In genomic region chr14:23076785-23077408, GRCh38 we compare ENCODE assay signal across 10 cellular contexts. TPM values are rescaled to one million over a fixed set of nuclear protein-coding genes. Genes with fewer than 3 reads are reported as not detected.
A peak's percentile ranks its signal among the peaks of the same experiment; 100 is the strongest.
DNase-seq lines count a peak whose midpoint lies in the region; ATAC-seq lines count a peak whose summit lies in the region.
"Had no signal": no experiment of that assay in that cellular context is flagged by ENCODE, and none has a peak within 500 bp of the region (broad histone marks: within the 10 kb centered on the region; RNA-seq: fewer than 3 reads in every experiment).

No MANE protein-coding gene starts in this region.

- no peaks in the 10 kb centered on the region for H3K27me3 Mint-ChIP-seq in stimulated activated naive CD8-positive, alpha-beta T cell treated with anti-CD3 and anti-CD28 coated beads, Interleukin-15, amount 100 ng/mL, for 72 hours
- no peaks in the 10 kb centered on the region for H3K27me3 Mint-ChIP-seq in activated CD8-positive, alpha-beta T cell treated with anti-CD3 and anti-CD28 coated beads, Interleukin-2, amount 10 ng/mL, durations not matched to agents 7 days and 5 days (ENCODE audit: low read depth)
- H3K27me3 Mint-ChIP-seq: stimulated activated naive CD8-positive, alpha-beta T cell treated with anti-CD3 and anti-CD28 coated beads, Interleukin-15, Interleukin-2, amounts not matched to agents 100 ng/mL and 50 ng/mL, for 24 hours had no signal

- CTCF ChIA-PET in activated CD8-positive, alpha-beta T cell treated with anti-CD3 and anti-CD28 coated beads, Interleukin-2, amount 10 ng/mL, durations not matched to agents 7 days and 5 days (lab: Charles Lee): interaction anchor here (0.6 to 8.6 kb wide), 34 partner anchors 8 to 244 kb away, joined by 3 to 96 read pairs (median 4); partner anchors contain the start of genes ACIN1, C14orf119, CDH24 and CEBPE

- POLR2A ChIA-PET in activated CD8-positive, alpha-beta T cell treated with anti-CD3 and anti-CD28 coated beads, Interleukin-2, amount 10 ng/mL, durations not matched to agents 7 days and 5 days (lab: Charles Lee): interaction anchor here (0.9 to 2.3 kb wide), 2 partner anchors 13 to 18 kb away, joined by 4 to 20 read pairs; partner anchors contain the start of genes ACIN1 and C14orf119

- no peaks in the 10 kb centered on the region for H3K9me3 Mint-ChIP-seq in stimulated activated naive CD8-positive, alpha-beta T cell treated with anti-CD3 and anti-CD28 coated beads, Interleukin-15, amount 100 ng/mL, for 72 hours
- no peaks in the 10 kb centered on the region for H3K9me3 Mint-ChIP-seq in activated CD8-positive, alpha-beta T cell treated with anti-CD3 and anti-CD28 coated beads, Interleukin-2, amount 10 ng/mL, durations not matched to agents 7 days and 5 days (ENCODE audit: insufficient read depth)
- H3K9me3 Mint-ChIP-seq: stimulated activated naive CD8-positive, alpha-beta T cell treated with anti-CD3 and anti-CD28 coated beads, Interleukin-15, Interleukin-2, amounts not matched to agents 100 ng/mL and 50 ng/mL, for 24 hours had no signal

- H3K36me3 Mint-ChIP-seq in activated CD8-positive, alpha-beta T cell treated with anti-CD3 and anti-CD28 coated beads, Interleukin-2, amount 10 ng/mL, durations not matched to agents 7 days and 5 days (ENCODE audit: low read depth): peaks cover 79% of the 10 kb centered on the region

- H3K27ac Mint-ChIP-seq in stimulated activated naive CD8-positive, alpha-beta T cell treated with anti-CD3 and anti-CD28 coated beads, Interleukin-15, amount 100 ng/mL, for 72 hours: no peak overlapping the region
- H3K27ac Mint-ChIP-seq in activated CD8-positive, alpha-beta T cell treated with anti-CD3 and anti-CD28 coated beads, Interleukin-2, amount 10 ng/mL, durations not matched to agents 7 days and 5 days: no peak overlapping the region
- H3K27ac Mint-ChIP-seq: stimulated activated naive CD8-positive, alpha-beta T cell treated with anti-CD3 and anti-CD28 coated beads, Interleukin-15, Interleukin-2, amounts not matched to agents 100 ng/mL and 50 ng/mL, for 24 hours had no signal

- H3K4me1 Mint-ChIP-seq in stimulated activated naive CD8-positive, alpha-beta T cell treated with anti-CD3 and anti-CD28 coated beads, Interleukin-15, amount 100 ng/mL, for 72 hours: peaks cover 6% of the 10 kb centered on the region
- H3K4me1 Mint-ChIP-seq in activated CD8-positive, alpha-beta T cell treated with anti-CD3 and anti-CD28 coated beads, Interleukin-2, amount 10 ng/mL, durations not matched to agents 7 days and 5 days (ENCODE audit: low read depth): peaks cover 5% of the 10 kb centered on the region

- ATAC-seq in stimulated activated naive CD8-positive, alpha-beta T cell treated with anti-CD3 and anti-CD28 coated beads, Interleukin-15, Interleukin-2, amounts not matched to agents 100 U/mL and 50 U/mL, for 24 hours: peak; percentile 21
- ATAC-seq in stimulated activated naive CD8-positive, alpha-beta T cell treated with anti-CD3 and anti-CD28 coated beads, Interleukin-15, amount 100 ng/mL, for 72 hours: no peak
- ATAC-seq in activated CD8-positive, alpha-beta T cell treated with anti-CD3 and anti-CD28 coated beads, Interleukin-2, amount 10 ng/mL, durations not matched to agents 7 days and 5 days: peak; percentile 63
- no peak for ATAC-seq in HG02884 (IDR thresholded peaks at IDR 0.05; ENCODE audit: unreplicated experiment)
- no peak for ATAC-seq in GM21576 (IDR thresholded peaks at IDR 0.05; ENCODE audit: unreplicated experiment)

- no peak for DNase-seq in stimulated activated naive CD8-positive, alpha-beta T cell treated with anti-CD3 and anti-CD28 coated beads, Interleukin-15, Interleukin-2, amounts not matched to agents 100 U/mL and 50 U/mL, for 24 hours
- no peak for DNase-seq in stimulated activated naive CD8-positive, alpha-beta T cell treated with anti-CD3 and anti-CD28 coated beads, Interleukin-15, amount 100 ng/mL, for 72 hours
- DNase-seq in activated CD8-positive, alpha-beta T cell treated with anti-CD3 and anti-CD28 coated beads, Interleukin-2, amount 10 ng/mL, durations not matched to agents 7 days and 5 days: peak; percentile 56
- peak; percentile 55 for DNase-seq in left kidney (ENCODE audit: low read depth, low spot score)
- no peak for DNase-seq in NCI-H2081 (lab: John Stamatoyannopoulos, UW)
- DNase-seq in GM19240 (ENCODE audit: insufficient read length, low spot score): no peak
- DNase-seq: SIG-M5 had no signal

- no peak overlapping the region for H3K4me3 Mint-ChIP-seq in stimulated activated naive CD8-positive, alpha-beta T cell treated with anti-CD3 and anti-CD28 coated beads, Interleukin-15, amount 100 ng/mL, for 72 hours
- H3K4me3 Mint-ChIP-seq in activated CD8-positive, alpha-beta T cell treated with anti-CD3 and anti-CD28 coated beads, Interleukin-2, amount 10 ng/mL, durations not matched to agents 7 days and 5 days: no peak overlapping the region
- H3K4me3 Mint-ChIP-seq: stimulated activated naive CD8-positive, alpha-beta T cell treated with anti-CD3 and anti-CD28 coated beads, Interleukin-15, Interleukin-2, amounts not matched to agents 100 ng/mL and 50 ng/mL, for 24 hours had no signal

RNA-seq across cellular contexts. Expression of gene ACIN1, which starts 18.0 kb away (rescaled TPM):
- total RNA-seq in activated CD8-positive, alpha-beta T cell treated with anti-CD3 and anti-CD28 coated beads, Interleukin-2, amount 10 ng/mL, durations not matched to agents 7 days and 5 days: 100 to 1,000 TPM; 161 to 177 TPM

RNA-seq across cellular contexts. Expression of gene C14orf119, which starts 18.4 kb away (rescaled TPM):
- 10 to 100 TPM; 46.0 to 47.0 TPM for total RNA-seq in activated CD8-positive, alpha-beta T cell treated with anti-CD3 and anti-CD28 coated beads, Interleukin-2, amount 10 ng/mL, durations not matched to agents 7 days and 5 days

RNA-seq across cellular contexts. Expression of gene CDH24, which starts 19.6 kb away (rescaled TPM):
- total RNA-seq in activated CD8-positive, alpha-beta T cell treated with anti-CD3 and anti-CD28 coated beads, Interleukin-2, amount 10 ng/mL, durations not matched to agents 7 days and 5 days: 1 to 10 TPM; 1.6 to 1.8 TPM

RNA-seq across cellular contexts. Expression of gene CIROP, which starts 27.9 kb away (rescaled TPM):
- not detected for total RNA-seq in activated CD8-positive, alpha-beta T cell treated with anti-CD3 and anti-CD28 coated beads, Interleukin-2, amount 10 ng/mL, durations not matched to agents 7 days and 5 days

RNA-seq across cellular contexts. Expression of gene PSMB11, which starts 34.9 kb away (rescaled TPM):
- not detected for total RNA-seq in activated CD8-positive, alpha-beta T cell treated with anti-CD3 and anti-CD28 coated beads, Interleukin-2, amount 10 ng/mL, durations not matched to agents 7 days and 5 days

Comparison
In these comparisons a context has a peak if more than half of its experiments do, and no peak if none do; other contexts are left out.
1. ATAC-seq: peak in stimulated activated naive CD8-positive, alpha-beta T cell treated with anti-CD3 and anti-CD28 coated beads, Interleukin-15, Interleukin-2, amounts not matched to agents 100 U/mL and 50 U/mL, for 24 hours (single experiment) and activated CD8-positive, alpha-beta T cell treated with anti-CD3 and anti-CD28 coated beads, Interleukin-2, amount 10 ng/mL, durations not matched to agents 7 days and 5 days (single experiment); none in stimulated activated naive CD8-positive, alpha-beta T cell treated with anti-CD3 and anti-CD28 coated beads, Interleukin-15, amount 100 ng/mL, for 72 hours (single experiment), HG02884 (single experiment) and GM21576 (single experiment).
2. DNase-seq: peak in activated CD8-positive, alpha-beta T cell treated with anti-CD3 and anti-CD28 coated beads, Interleukin-2, amount 10 ng/mL, durations not matched to agents 7 days and 5 days (single experiment) and left kidney (single experiment); none in stimulated activated naive CD8-positive, alpha-beta T cell treated with anti-CD3 and anti-CD28 coated beads, Interleukin-15, Interleukin-2, amounts not matched to agents 100 U/mL and 50 U/mL, for 24 hours (single experiment), stimulated activated naive CD8-positive, alpha-beta T cell treated with anti-CD3 and anti-CD28 coated beads, Interleukin-15, amount 100 ng/mL, for 72 hours (0 of 2), NCI-H2081 (0 of 2) and GM19240 (single experiment).